29 cellular contexts compared by ENCODE assay signal in the genomic region with DNA sequence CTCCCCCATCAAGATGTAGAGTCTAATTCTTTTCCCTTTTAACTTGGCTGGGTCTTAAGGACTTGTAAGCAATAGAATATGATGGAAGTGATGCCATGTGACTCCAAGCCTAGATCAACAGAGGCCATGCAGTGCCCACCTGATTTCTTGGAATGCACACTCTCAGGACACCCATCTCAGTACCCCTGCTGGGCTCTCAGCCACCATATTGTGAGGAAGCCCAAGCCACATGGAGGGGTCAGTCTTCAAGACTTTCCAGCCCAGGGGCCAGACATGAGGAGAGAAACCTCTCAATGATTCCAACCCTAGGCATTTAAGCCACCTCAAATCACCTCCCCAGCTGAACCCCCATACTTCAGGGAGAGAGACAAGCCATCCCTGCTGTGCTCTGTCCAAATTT.
DNase-seq lines count a peak whose midpoint lies in the region; ATAC-seq lines count a peak whose summit lies in the region.
"Had no signal": no experiment of that assay in that cellular context is flagged by ENCODE, and none has a peak within 500 bp of the region (broad histone marks: within the 10 kb centered on the region; RNA-seq: fewer than 3 reads in every experiment).

No MANE protein-coding gene starts in this region.

- no peak overlapping the region for H3K4me3 ChIP-seq in BLaER1
- H3K4me3 ChIP-seq: HAP-1, Peyer's patch, suprapubic skin, vagina had no signal

- no peak for ATAC-seq in activated CD4-positive, alpha-beta T cell treated with anti-CD3 and anti-CD28 coated beads for 36 hours
- ATAC-seq in effector memory CD8-positive, alpha-beta T cell (replicated peaks): no peak
- ATAC-seq in HG03469 (IDR thresholded peaks at IDR 0.05; ENCODE audit: unreplicated experiment) (no peak), HG02938 (IDR thresholded peaks at IDR 0.05; ENCODE audit: unreplicated experiment) (no peak)
- ATAC-seq: HepG2 had no signal

- H3K27ac Mint-ChIP-seq in activated CD4-positive, alpha-beta T cell treated with anti-CD3 and anti-CD28 coated beads for 36 hours: peak overlapping the region; percentile 86
- H3K27ac Mint-ChIP-seq in activated CD4-positive, alpha-beta memory T cell treated with anti-CD3 and anti-CD28 coated beads for 36 hours: peak overlapping the region; percentile 84
- H3K27ac Mint-ChIP-seq in effector memory CD8-positive, alpha-beta T cell: peak overlapping the region; percentile 77 to 84
- H3K27ac Mint-ChIP-seq: activated naive CD4-positive, alpha-beta T cell treated with anti-CD3 and anti-CD28 coated beads, Interleukin-2, amount 50 U/mL, for 24 hours had no signal

- H3K27me3 ChIP-seq in BLaER1: no peaks in the 10 kb centered on the region
- H3K27me3 ChIP-seq: Peyer's patch, vagina had no signal

- no peak overlapping the region for H3K4me3 Mint-ChIP-seq in activated CD4-positive, alpha-beta T cell treated with anti-CD3 and anti-CD28 coated beads for 36 hours
- H3K4me3 Mint-ChIP-seq in activated CD4-positive, alpha-beta memory T cell treated with anti-CD3 and anti-CD28 coated beads for 36 hours: no peak overlapping the region
- H3K4me3 Mint-ChIP-seq in effector memory CD8-positive, alpha-beta T cell: peak overlapping the region; percentile 14 to 66
- H3K4me3 Mint-ChIP-seq: activated naive CD4-positive, alpha-beta T cell treated with anti-CD3 and anti-CD28 coated beads, Interleukin-2, amount 50 U/mL, for 24 hours; CD14-positive monocyte had no signal

- H3K4me1 Mint-ChIP-seq in activated CD4-positive, alpha-beta T cell treated with anti-CD3 and anti-CD28 coated beads for 36 hours: peaks cover 86% of the 10 kb centered on the region
- H3K4me1 Mint-ChIP-seq in activated CD4-positive, alpha-beta memory T cell treated with anti-CD3 and anti-CD28 coated beads for 36 hours (ENCODE audit: low read depth): peaks cover 66% of the 10 kb centered on the region
- H3K4me1 Mint-ChIP-seq in effector memory CD8-positive, alpha-beta T cell (ENCODE audit: low read depth in 2 of 2): peaks cover 42 to 61% of the 10 kb centered on the region in 2 donors

- H3K36me3 ChIP-seq in BLaER1: no peaks in the 10 kb centered on the region
- H3K36me3 ChIP-seq: HAP-1, Peyer's patch, suprapubic skin, vagina, WERI-Rb-1 had no signal

- DNase-seq in activated CD4-positive, alpha-beta T cell treated with anti-CD3 and anti-CD28 coated beads for 36 hours: no peak
- no peak for DNase-seq in activated CD4-positive, alpha-beta T cell treated with anti-CD3 and anti-CD28 coated beads, Interleukin-2, amount 50 U/mL, for 48 hours
- no peak for DNase-seq in activated CD4-positive, alpha-beta memory T cell treated with anti-CD3 and anti-CD28 coated beads for 36 hours
- DNase-seq in effector memory CD8-positive, alpha-beta T cell: no peak
- DNase-seq in stimulated activated CD4-positive, alpha-beta T cell treated with anti-CD3 and anti-CD28 coated beads, Interleukin-2, amount 100 ng/mL, for 24 hours: no peak
- DNase-seq: activated CD4-positive, alpha-beta T cell treated with anti-CD3 and anti-CD28 coated beads, Interleukin-2, amount 50 U/mL, for 1 hour; aorta; DND-41; effector CD4-positive, alpha-beta T cell; GF-D8; Karpas-422; NCI-H1417 treated with DMSO at 0.1 percent for 48 hours; NCI-H2081 treated with DMSO at 0.1 percent for 48 hours; NCI-H226; NCI-H526 treated with DMSO at 0.1 percent for 48 hours; Peyer's patch; SHP77 treated with DMSO at 0.1 percent for 48 hours; stimulated activated CD4-positive, alpha-beta T cell treated with anti-CD3 and anti-CD28 coated beads, Interleukin-4, amount 100 ng/mL, for 4 hours; T1000; WERI-Rb-1 had no signal

- H3K4me2 ChIP-seq in BLaER1: peak overlapping the region; percentile 36; the same call in 1 of the 2 replicates

- CTCF ChIA-PET in activated CD4-positive, alpha-beta T cell treated with anti-CD3 and anti-CD28 coated beads for 36 hours (lab: Charles Lee): interaction anchor here (0.6 to 1.2 kb wide), 6 partner anchors 9 to 173 kb away, joined by 3 to 11 read pairs (median 4); no protein-coding TSS in a partner anchor
- CTCF ChIA-PET in activated CD4-positive, alpha-beta memory T cell treated with anti-CD3 and anti-CD28 coated beads for 36 hours (lab: Charles Lee): interaction anchor here (1.1 to 4.5 kb wide), 5 partner anchors 12 to 41 kb away, joined by 3 to 33 read pairs (median 10); no protein-coding TSS in a partner anchor

- intact Hi-C loops in activated CD4-positive, alpha-beta T cell treated with anti-CD3 and anti-CD28 coated beads for 36 hours (cut with DNase I, micrococcal nuclease): loop anchor here (1.0 to 5.0 kb wide), 7 partner anchors 11 to 347 kb away; partner anchors contain the start of gene CARD11 (in 1 of the 2)
- intact Hi-C loops in activated CD4-positive, alpha-beta memory T cell treated with anti-CD3 and anti-CD28 coated beads for 36 hours (cut with micrococcal nuclease): loop anchor here (1.0 to 5.0 kb wide), 5 partner anchors 11 to 78 kb away; no protein-coding TSS in a partner anchor

- peaks cover 14% of the 10 kb centered on the region for H3K36me3 Mint-ChIP-seq in activated CD4-positive, alpha-beta T cell treated with anti-CD3 and anti-CD28 coated beads for 36 hours (ENCODE audit: low read depth)
- H3K36me3 Mint-ChIP-seq in activated CD4-positive, alpha-beta memory T cell treated with anti-CD3 and anti-CD28 coated beads for 36 hours: peaks cover 2% of the 10 kb centered on the region
- peaks cover 2% of the 10 kb centered on the region for H3K36me3 Mint-ChIP-seq in effector memory CD8-positive, alpha-beta T cell (ENCODE audit: insufficient read depth)
- H3K36me3 Mint-ChIP-seq: activated naive CD4-positive, alpha-beta T cell treated with anti-CD3 and anti-CD28 coated beads, Interleukin-2, amount 50 U/mL, for 24 hours; CD14-positive monocyte had no signal

- H4K20me1 ChIP-seq in BLaER1: no peaks in the 10 kb centered on the region

- POLR2A ChIA-PET in activated CD4-positive, alpha-beta T cell treated with anti-CD3 and anti-CD28 coated beads for 36 hours (lab: Charles Lee): interaction anchor here (1.1 kb wide), 1 partner anchor 43 kb away, joined by 3 read pairs; no protein-coding TSS in a partner anchor
- POLR2A ChIA-PET in activated CD4-positive, alpha-beta memory T cell treated with anti-CD3 and anti-CD28 coated beads for 36 hours (lab: Charles Lee): interaction anchor here (1.0 to 2.2 kb wide), 10 partner anchors 10 to 212 kb away, joined by 3 to 14 read pairs (median 6); no protein-coding TSS in a partner anchor

- peaks cover 27% of the 10 kb centered on the region for H3K4me1 ChIP-seq in BLaER1
- H3K4me1 ChIP-seq: HAP-1, Peyer's patch, suprapubic skin had no signal

- no peaks in the 10 kb centered on the region for H3K9me3 Mint-ChIP-seq in activated CD4-positive, alpha-beta T cell treated with anti-CD3 and anti-CD28 coated beads for 36 hours (ENCODE audit: low read depth)
- peaks cover 8% of the 10 kb centered on the region for H3K9me3 Mint-ChIP-seq in activated CD4-positive, alpha-beta memory T cell treated with anti-CD3 and anti-CD28 coated beads for 36 hours
- no peaks in the 10 kb centered on the region for H3K9me3 Mint-ChIP-seq in effector memory CD8-positive, alpha-beta T cell
- H3K9me3 Mint-ChIP-seq: activated naive CD4-positive, alpha-beta T cell treated with anti-CD3 and anti-CD28 coated beads, Interleukin-2, amount 50 U/mL, for 24 hours had no signal

- H3K9ac ChIP-seq in BLaER1: no peak overlapping the region

- no peaks in the 10 kb centered on the region for H3K27me3 Mint-ChIP-seq in activated CD4-positive, alpha-beta T cell treated with anti-CD3 and anti-CD28 coated beads for 36 hours
- no peaks in the 10 kb centered on the region for H3K27me3 Mint-ChIP-seq in activated CD4-positive, alpha-beta memory T cell treated with anti-CD3 and anti-CD28 coated beads for 36 hours
- no peaks in the 10 kb centered on the region for H3K27me3 Mint-ChIP-seq in effector memory CD8-positive, alpha-beta T cell
- H3K27me3 Mint-ChIP-seq: activated naive CD4-positive, alpha-beta T cell treated with anti-CD3 and anti-CD28 coated beads, Interleukin-2, amount 50 U/mL, for 24 hours had no signal

- no peak overlapping the region for H3K27ac ChIP-seq in BLaER1
- H3K27ac ChIP-seq: vagina, WERI-Rb-1 had no signal

- H3K9me3 ChIP-seq in BLaER1: 0 out of 2 replicates have a peak, but pooled peaks cover 5% of the 10 kb centered on the region
- H3K9me3 ChIP-seq: HAP-1, Peyer's patch, suprapubic skin, vagina had no signal

Comparison
In these comparisons a context has a peak if more than half of its experiments do, and no peak if none do; other contexts are left out.
1. H3K4me3 Mint-ChIP-seq: peak in effector memory CD8-positive, alpha-beta T cell (2 of 2); none in activated CD4-positive, alpha-beta T cell treated with anti-CD3 and anti-CD28 coated beads for 36 hours (single experiment) and activated CD4-positive, alpha-beta memory T cell treated with anti-CD3 and anti-CD28 coated beads for 36 hours (single experiment).
2. Peak in every context shown above with its lines, with median percentiles within 50 percentile points of each other: H3K27ac Mint-ChIP-seq.